Comparison of ENCODE assay signal across 8 cellular contexts in the genomic region with DNA sequence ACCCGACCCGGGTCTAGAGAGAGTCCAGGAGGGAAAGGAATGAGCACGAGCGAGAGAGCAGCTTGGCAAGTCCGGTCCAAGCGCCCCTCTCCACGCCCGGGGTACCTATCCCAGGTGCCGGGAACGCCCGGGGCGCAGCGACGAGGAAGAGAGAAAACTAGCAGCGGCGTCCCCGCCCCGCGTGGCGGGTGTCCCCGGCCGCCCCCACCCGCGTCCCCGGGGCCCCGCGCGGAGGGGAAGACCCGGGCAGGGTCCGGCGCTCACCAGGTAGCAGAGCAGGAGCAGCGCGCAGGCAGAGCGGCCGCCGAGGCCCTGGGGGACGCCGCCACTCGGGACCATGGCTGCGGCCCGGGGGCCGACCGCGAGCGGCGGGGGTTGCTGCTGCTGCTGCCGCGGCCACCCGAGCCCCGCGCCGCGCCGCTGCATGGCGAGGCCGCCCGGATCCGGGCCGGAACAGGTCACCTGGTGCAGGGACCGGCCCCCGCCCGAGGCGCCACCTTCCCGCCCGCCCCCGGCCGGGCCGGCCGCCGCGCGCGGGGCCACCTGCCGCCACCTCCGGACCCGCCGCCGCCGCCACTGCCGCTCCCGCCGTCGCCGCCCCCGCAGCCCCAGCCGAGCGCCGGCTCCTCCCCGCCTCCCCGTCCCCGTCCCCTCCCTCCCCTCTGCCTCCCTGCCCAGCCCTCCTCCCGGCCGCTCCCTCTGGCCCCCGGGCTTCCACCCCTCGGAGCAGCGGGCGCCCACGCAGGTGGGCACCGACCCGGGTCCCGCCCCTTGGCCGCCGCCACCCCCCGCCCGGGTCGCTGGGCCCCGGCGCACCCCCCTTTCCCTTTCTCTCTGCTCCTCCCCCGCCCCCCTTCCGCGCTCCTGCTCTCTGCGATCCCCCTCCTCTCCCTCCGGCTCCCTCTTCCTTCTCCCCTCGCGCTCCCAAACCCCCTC. TPM values are rescaled to one million over a fixed set of nuclear protein-coding genes. Genes with fewer than 3 reads are reported as not detected.
DNase-seq lines count a peak whose midpoint lies in the region; ATAC-seq and TF ChIP-seq lines count a peak whose summit lies in the region.

SEL1L3 (minus strand) TSS at position 578 of the 936 bp plus-strand sequence; CDS start at position 426, 152 bp downstream.

- peak within 1 kb of the TSS; percentile 79 for H3K27ac Mint-ChIP-seq in HFFc6

- H3K4me1 Mint-ChIP-seq in HFFc6 (ENCODE audit: low read depth): peaks cover 31% of the 10 kb centered on the region

- DNase-seq in GM12864 (ENCODE audit: low read depth): no peak
- no peak for DNase-seq in HFFc6
- DNase-seq in PC-3: peak; percentile 27
- DNase-seq in activated gamma-delta T cell treated with anti-CD3 and anti-CD28 coated beads, Interleukin-2, amount 50 U/mL, for 16 hours (ENCODE audit: low read depth): peak; percentile 32
- DNase-seq in SKM-1 treated with dmso at 0.1 percent for 144 hours (lab: John Stamatoyannopoulos, UW; ENCODE audit: unreplicated experiment): no peak
- no peak for DNase-seq in T1000 (lab: John Stamatoyannopoulos, UW)

- no TSS peak for BruUV-seq in PC-3 (replicated peaks; lab: Mats Ljungman, UMichigan)

- H3K9ac ChIP-seq in PC-3 (ENCODE audit: low read length) (peak within 1 kb of the TSS; percentile 50), parathyroid adenoma (no peak within 1 kb of the TSS)

- peak within 1 kb of the TSS; percentile 58 for H3K4me3 ChIP-seq in GM12864 (ENCODE audit: low read depth, low read length)
- peak within 1 kb of the TSS; percentile 87 for H3K4me3 ChIP-seq in PC-3 (ENCODE audit: low read length)
- peak within 1 kb of the TSS; percentile 45 to 74 for H3K4me3 ChIP-seq in gastroesophageal sphincter
- H3K4me3 ChIP-seq in parathyroid adenoma (ENCODE audit: low read depth, low read length): peak within 1 kb of the TSS; percentile 64

- no peaks in the 10 kb centered on the region for H4K20me1 ChIP-seq in PC-3 (ENCODE audit: low read length)

- H3K36me3 ChIP-seq in PC-3 (ENCODE audit: low read depth, low read length) (no peaks in the 10 kb centered on the region), gastroesophageal sphincter (no peaks in the 10 kb centered on the region), parathyroid adenoma (ENCODE audit: control insufficient read depth, insufficient read depth, low read length) (no peaks in the 10 kb centered on the region)

- 0 to 2% methylated on average over 10 to 17 of the region's 115 CpGs for WGBS in gastroesophageal sphincter (ENCODE audit: low coverage in 1 of 2), 2 donors

- H2AFZ ChIP-seq in PC-3 (ENCODE audit: low read length): peak within 1 kb of the TSS; percentile 90
- H2AFZ ChIP-seq in parathyroid adenoma: peak within 1 kb of the TSS; percentile 76

- no peak for TF ChIP-seq CTCF in GM12864 (IDR thresholded peaks at IDR 0.05; ENCODE audit: low read depth, low read length, missing control alignments)
- no peak for TF ChIP-seq CTCF in HFFc6 (IDR thresholded peaks at IDR 0.05)
- TF ChIP-seq CTCF in PC-3 (conservative IDR thresholded peaks at IDR 0.05; ENCODE audit: low read depth, low read length): no peak
- no peak for TF ChIP-seq CTCF in gastroesophageal sphincter (IDR thresholded peaks at IDR 0.05)
- TF ChIP-seq CTCF in parathyroid adenoma (IDR thresholded peaks at IDR 0.05): no peak

- H3K9me3 ChIP-seq in PC-3 (ENCODE audit: low read length): no peaks in the 10 kb centered on the region
- H3K9me3 ChIP-seq in gastroesophageal sphincter: no peaks in the 10 kb centered on the region
- no peaks in the 10 kb centered on the region for H3K9me3 ChIP-seq in parathyroid adenoma (ENCODE audit: control insufficient read depth, low read length)

- CTCF ChIA-PET in PC-3 (lab: Charles Lee): no interaction called here

- H3K4me3 Mint-ChIP-seq in HFFc6: peak within 1 kb of the TSS; percentile 95

- no peak for TF ChIP-seq POLR2A in gastroesophageal sphincter (IDR thresholded peaks at IDR 0.05)

- intact Hi-C loops in PC-3 (cut with micrococcal nuclease): loop anchor here (2.0 kb wide), 1 partner anchor 46 kb away; no protein-coding TSS in a partner anchor

- no peaks in the 10 kb centered on the region for H3K9me3 Mint-ChIP-seq in HFFc6

- H3K27me3 ChIP-seq in PC-3 (ENCODE audit: low read length) (no peaks in the 10 kb centered on the region), gastroesophageal sphincter (peaks cover 44% of the 10 kb centered on the region), parathyroid adenoma (ENCODE audit: control insufficient read depth, insufficient read depth, low read length) (no peaks in the 10 kb centered on the region)

- peaks cover 4% of the 10 kb centered on the region; the same call in 1 of the 2 replicates for H3K36me3 Mint-ChIP-seq in HFFc6 (ENCODE audit: low read depth)

- POLR2A ChIA-PET in PC-3 (lab: Charles Lee; ENCODE audit: unreplicated experiment): no interaction called here

- H3K9me2 ChIP-seq in PC-3 (replicated peaks; ENCODE audit: low read length): no peaks in the 10 kb centered on the region

- H3K27me3 Mint-ChIP-seq in HFFc6 (ENCODE audit: insufficient read depth): peaks cover 1% of the 10 kb centered on the region

- H3K27ac ChIP-seq in PC-3 (ENCODE audit: low read length): peak within 1 kb of the TSS; percentile 35
- peak within 1 kb of the TSS in 2 of 4 donors; percentile 35 to 78 for H3K27ac ChIP-seq in gastroesophageal sphincter
- peak within 1 kb of the TSS; percentile 47 for H3K27ac ChIP-seq in parathyroid adenoma

- ATAC-seq in PC-3: peak; percentile 56
- peak; percentile 31 for ATAC-seq in gastroesophageal sphincter

- peaks cover 35% of the 10 kb centered on the region for H3K79me2 ChIP-seq in PC-3 (ENCODE audit: low read length)
- H3K79me2 ChIP-seq in parathyroid adenoma: no peaks in the 10 kb centered on the region

- peak within 1 kb of the TSS; percentile 92 for H3K4me2 ChIP-seq in PC-3 (ENCODE audit: low read length)
- peak within 1 kb of the TSS; percentile 85 for H3K4me2 ChIP-seq in parathyroid adenoma (ENCODE audit: low read length)

- H3F3A ChIP-seq in PC-3 (ENCODE audit: low read length, unreplicated experiment): no peaks in the 10 kb centered on the region

- H3K4me1 ChIP-seq in PC-3 (ENCODE audit: insufficient read depth, low read length) (peaks cover 21% of the 10 kb centered on the region), gastroesophageal sphincter (peaks cover 0 to 26% (median 0%) of the 10 kb centered on the region in 3 donors), parathyroid adenoma (peaks cover 21% of the 10 kb centered on the region)

- no peak for TF ChIP-seq EP300 in gastroesophageal sphincter (IDR thresholded peaks at IDR 0.05)

RNA-seq across cellular contexts. Expression of gene SEL1L3, which starts in this region (rescaled TPM):
- total RNA-seq in HFFc6 (2021; fragmentation: NEBNext Ultra II Directional; extraction: Animal tissue kit (Norgen Biotek cat#: 25700)): 10 to 100 TPM; 24.5 to 35.4 (median 31.1) TPM
- total RNA-seq in PC-3 (2014; rRNA removed) (31.9 and 36.1 TPM in 2 replicates), gastroesophageal sphincter (10 to 100 TPM in 1 of 4 donors, 1 to 10 TPM in 3; 2.2 to 29.8 (median 5.4) TPM)

Comparison
In these comparisons a context has a peak if more than half of its experiments do, and no peak if none do; other contexts are left out.
1. DNase-seq: peak in PC-3 (single experiment) and activated gamma-delta T cell treated with anti-CD3 and anti-CD28 coated beads, Interleukin-2, amount 50 U/mL, for 16 hours (single experiment); none in GM12864 (single experiment), HFFc6 (single experiment), SKM-1 treated with dmso at 0.1 percent for 144 hours (single experiment) and T1000 (single experiment).
2. Peak in every context shown above with its lines, with median percentiles within 50 percentile points of each other: H3K4me3 ChIP-seq.